Comparison of ENCODE assay signal across 23 cellular contexts in the genomic region with DNA sequence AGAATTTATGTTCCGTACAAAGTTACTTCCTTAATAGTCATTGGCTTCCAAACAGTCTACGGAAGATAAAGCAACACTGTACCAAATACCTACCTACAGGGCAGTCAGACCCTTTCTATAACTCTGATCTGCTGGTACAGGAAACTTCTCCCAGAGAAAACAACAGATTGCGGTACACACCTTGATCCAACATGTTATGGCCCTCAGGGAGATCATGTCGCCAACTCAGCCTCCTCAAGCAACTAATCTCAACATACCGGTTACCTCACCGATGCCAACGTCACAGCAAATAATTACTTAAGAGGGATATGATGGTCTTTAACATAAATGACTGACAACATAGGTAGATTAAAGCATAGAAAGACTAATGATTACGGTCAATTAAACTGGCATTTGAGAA.
"Had no signal": no experiment of that assay in that cellular context is flagged by ENCODE, and none has a peak within 500 bp of the region (broad histone marks: within the 10 kb centered on the region; RNA-seq: fewer than 3 reads in every experiment).

No MANE protein-coding gene starts in this region.

- DNase-seq: KBM-7, MV-4-11, NCI-H1048, NCI-H1105, NCI-H1417, NCI-H1436 treated with DMSO at 0.1 percent for 48 hours, NCI-H1694, NCI-H187 treated with DMSO at 0.1 percent for 48 hours, NCI-H2029 treated with DMSO at 0.1 percent for 48 hours, NCI-H226, NCI-H446, NCI-H510A, NCI-H524 treated with DMSO at 0.1 percent for 48 hours, NCI-H69, NCI-H774, Right ventricle myocardium superior, RPMI8226, SIG-M5 had no signal

- H3K4me1 ChIP-seq: SJSA1 had no signal

- H3K4me3 ChIP-seq: SJSA1, SK-N-MC had no signal

- FAIRE-seq: HTR-8/SVneo, RCC 7860 had no signal

- H3K27me3 ChIP-seq: SJSA1 had no signal

- H3K27ac ChIP-seq: HL-60, SJSA1, SK-N-MC had no signal

- H3K9me3 ChIP-seq: SJSA1 had no signal
